ENCODE assay signal across 32 cellular contexts in the genomic region with DNA sequence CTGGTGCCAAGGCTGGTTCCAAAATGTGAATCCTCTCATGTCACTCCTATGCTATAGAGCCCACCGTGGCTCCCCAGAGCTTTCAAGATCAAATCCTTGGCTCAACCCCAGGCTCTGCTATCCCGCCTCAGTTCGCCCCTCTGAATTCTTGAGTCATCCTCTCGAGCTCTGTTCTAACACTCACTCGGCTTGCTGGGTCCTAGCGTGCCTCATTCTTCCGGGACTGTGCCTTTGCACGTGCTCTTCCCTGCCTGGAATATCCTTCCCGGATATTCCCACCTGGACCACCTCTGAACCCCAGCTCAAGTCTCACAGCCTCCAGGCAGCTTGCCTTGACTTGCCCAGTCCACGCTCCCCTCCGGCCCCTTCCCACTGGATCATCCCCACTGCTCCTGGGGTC. TPM values are rescaled to one million over a fixed set of nuclear protein-coding genes. Genes with fewer than 3 reads are reported as not detected.
"Had no signal": no experiment of that assay in that cellular context is flagged by ENCODE, and none has a peak within 500 bp of the region (broad histone marks: within the 10 kb centered on the region; RNA-seq: fewer than 3 reads in every experiment).

No MANE protein-coding gene starts in this region.

- ATAC-seq: activated T-cell treated with anti-CD3 and anti-CD28 coated beads, Interleukin-2, amount 50 U/mL, for 4 hours; Right ventricle myocardium inferior; SK-N-SH treated with all-trans-retinoic acid at 6 μM for 48 hours; T-cell had no signal

- H3K27ac Mint-ChIP-seq: activated CD4-positive, alpha-beta T cell treated with anti-CD3 and anti-CD28 coated beads, Interleukin-2, amount 10 ng/mL, durations not matched to agents 24 days and 14 days; activated naive CD8-positive, alpha-beta T cell treated with anti-CD3 and anti-CD28 coated beads for 36 hours; T-cell had no signal

- H3K9me3 ChIP-seq: ascending aorta, MG63, Peyer's patch had no signal

- H3K4me3 ChIP-seq: ascending aorta, MG63, Peyer's patch had no signal

- DNase-seq: activated CD4-positive, alpha-beta T cell treated with anti-CD3 and anti-CD28 coated beads, Interleukin-2, amount 10 ng/mL, durations not matched to agents 24 days and 14 days; activated CD4-positive, alpha-beta T cell treated with anti-CD3 and anti-CD28 coated beads, Interleukin-2, amount 50 U/mL, for 4 hours; activated CD8-positive, alpha-beta memory T cell treated with anti-CD3 and anti-CD28 coated beads, Interleukin-2, amount 50 U/mL, for 4 hours; activated effector memory CD4-positive, alpha-beta T cell treated with anti-CD3 and anti-CD28 coated beads, Interleukin-2, amount 50 U/mL, for 16 hours; activated naive CD4-positive, alpha-beta T cell; activated naive CD4-positive, alpha-beta T cell treated with anti-CD3 and anti-CD28 coated beads, Interleukin-2, amount 50 U/mL, for 16 hours; activated naive CD8-positive, alpha-beta T cell treated with anti-CD3 and anti-CD28 coated beads for 36 hours; activated T-cell treated with anti-CD3 and anti-CD28 coated beads for 4 hours; activated T-cell treated with anti-CD3 and anti-CD28 coated beads, Interleukin-2, amount 50 U/mL, for 4 hours; amniotic stem cell; Kasumi-1; KG1; MG63; NCI-H1048; NCI-H1436 treated with DMSO at 0.1 percent for 48 hours; NCI-H1694 treated with DMSO at 0.1 percent for 48 hours; NCI-H2029; NCI-H345; NCI-H524 treated with DMSO at 0.1 percent for 48 hours; Peyer's patch; SIG-M5; T-cell; T-helper 2 cell; T-helper 9 cell; WERI-Rb-1 had no signal

- H3K4me3 Mint-ChIP-seq: activated CD4-positive, alpha-beta T cell treated with anti-CD3 and anti-CD28 coated beads, Interleukin-2, amount 10 ng/mL, durations not matched to agents 24 days and 14 days; activated naive CD8-positive, alpha-beta T cell treated with anti-CD3 and anti-CD28 coated beads for 36 hours; activated T-cell treated with anti-CD3 and anti-CD28 coated beads, Interleukin-2, amount 50 U/mL, for 4 hours; T-cell had no signal

- H3K27ac ChIP-seq: ascending aorta, Peyer's patch, RWPE1, WERI-Rb-1 had no signal

- H3K9me3 Mint-ChIP-seq: activated CD4-positive, alpha-beta T cell treated with anti-CD3 and anti-CD28 coated beads, Interleukin-2, amount 10 ng/mL, durations not matched to agents 24 days and 14 days; activated naive CD8-positive, alpha-beta T cell treated with anti-CD3 and anti-CD28 coated beads for 36 hours; activated T-cell treated with anti-CD3 and anti-CD28 coated beads, Interleukin-2, amount 50 U/mL, for 4 hours; T-cell had no signal

- H3K27me3 ChIP-seq: MG63 had no signal

- H3K36me3 ChIP-seq: MG63, Peyer's patch had no signal

- H3K4me1 ChIP-seq: ascending aorta had no signal

RNA-seq across cellular contexts. Expression of a gene that starts 45.0 kb away (rescaled TPM):
- total RNA-seq: ascending aorta, cardiac septum, NCI-H460, Right ventricle myocardium inferior, SK-MEL-5 had no signal
